ENCODE assay signal across 2 cellular contexts in genomic region chr3:1692428-1692827, GRCh38.
TF ChIP-seq lines count a peak whose summit lies in the region.

No MANE protein-coding gene starts in this region.

TF ChIP-seq in liver, 16 proteins besides CTCF, POLR2A, EP300 and RAD21:
- no peak for TF ChIP-seq REST (IDR thresholded peaks at IDR 0.05)
- no peak for TF ChIP-seq EGR1 (IDR thresholded peaks at IDR 0.05; ENCODE audit: low read depth in 2 of 2)
- peak; percentile 57 to 72 for TF ChIP-seq HNF4A (conservative IDR thresholded peaks at IDR 0.05)
- TF ChIP-seq ATF3 (IDR thresholded peaks at IDR 0.05): no peak
- no peak for TF ChIP-seq HNF4G (IDR thresholded peaks at IDR 0.05)
- TF ChIP-seq MAX (IDR thresholded peaks at IDR 0.05): no peak
- no peak for TF ChIP-seq JUND (IDR thresholded peaks at IDR 0.05)
- peak; percentile 16 for TF ChIP-seq FOXA1 (IDR thresholded peaks at IDR 0.05)
- peak; percentile 66 for TF ChIP-seq FOXA2 (IDR thresholded peaks at IDR 0.05)

TF ChIP-seq in HepG2, 621 proteins besides CTCF, POLR2A, EP300 and RAD21 (continued from another document):
- TF ChIP-seq ZBTB33 (CRISPR knock-in tag; IDR thresholded peaks at IDR 0.05) (no peak), SMARCC2 (IDR thresholded peaks at IDR 0.05) (no peak), PHF20 (CRISPR knock-in tag; IDR thresholded peaks at IDR 0.05) (no peak), ZFP91 (CRISPR knock-in tag; IDR thresholded peaks at IDR 0.05; ENCODE audit: borderline replicate concordance) (no peak), ZHX2 (IDR thresholded peaks at IDR 0.05; ENCODE audit: low read depth) (no peak), ZHX2 (CRISPR knock-in tag; IDR thresholded peaks at IDR 0.05; ENCODE audit: borderline replicate concordance) (no peak), SMAD3 (CRISPR knock-in tag; IDR thresholded peaks at IDR 0.05) (no peak)
